1 cellular context compared by ENCODE assay signal in genomic region chr9:138053321-138053868, GRCh38.
TF ChIP-seq lines count a peak whose summit lies in the region.

No MANE protein-coding gene starts in this region.

TF ChIP-seq in GM23338, 12 proteins besides CTCF, POLR2A, EP300 and RAD21 (continued from another document):
- TF ChIP-seq ZNF462 (CRISPR knock-in tag; IDR thresholded peaks at IDR 0.05) = no peak
